In the genomic region with DNA sequence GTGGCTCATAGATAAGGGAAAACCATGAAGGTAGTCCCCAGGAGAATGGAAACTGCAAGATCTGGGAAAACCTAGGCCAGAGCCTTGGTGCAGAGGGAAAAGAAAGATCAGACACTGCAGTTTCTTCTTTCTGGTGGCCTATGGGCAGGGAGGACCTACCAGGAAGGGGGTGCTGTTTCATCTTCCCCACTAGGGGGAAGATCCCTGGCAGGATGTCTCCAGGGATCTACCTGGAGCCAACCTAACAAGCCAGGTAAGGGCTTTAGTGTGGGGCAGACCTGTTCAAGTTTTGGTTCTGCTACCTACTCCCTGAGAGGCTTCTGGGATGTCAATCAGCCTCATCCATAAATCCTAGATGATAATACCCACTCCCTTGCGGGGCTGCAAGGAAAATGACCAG, we compare ENCODE assay signal across 18 cellular contexts. TPM values are rescaled to one million over a fixed set of nuclear protein-coding genes. Genes with fewer than 3 reads are reported as not detected.
DNase-seq lines count a peak whose midpoint lies in the region; ATAC-seq and TF ChIP-seq lines count a peak whose summit lies in the region.
"Had no signal": no experiment of that assay in that cellular context is flagged by ENCODE, and none has a peak within 500 bp of the region (broad histone marks: within the 10 kb centered on the region; RNA-seq: fewer than 3 reads in every experiment).

No MANE protein-coding gene starts in this region.

- in situ Hi-C loops in astrocyte of the spinal cord (cut with HindIII; ENCODE audit: low sequenced_read_pairs): no loop called here

- TF ChIP-seq CTCF in BE2C (IDR thresholded peaks at IDR 0.05; ENCODE audit: low read depth, low read length) (peak; percentile 17; the same call in 1 of the 2 replicates), HFF-Myc (IDR thresholded peaks at IDR 0.05; ENCODE audit: low read depth, low read length, missing control alignments) (peak; percentile 25), astrocyte of the spinal cord (IDR thresholded peaks at IDR 0.05; ENCODE audit: low read depth, low read length) (peak; percentile 37)

- DNase-seq in BE2C (no peak), HFF-Myc (ENCODE audit: extremely low read depth, low read depth) (no peak), astrocyte of the spinal cord (ENCODE audit: low read depth, low spot score) (no peak), iPS-NIHi7 (ENCODE audit: extremely low spot score) (peak; percentile 58), EL (no peak), NCI-H128 (lab: John Stamatoyannopoulos, UW; ENCODE audit: unreplicated experiment) (no peak)
- DNase-seq: activated naive CD4-positive, alpha-beta T cell treated with anti-CD3 and anti-CD28 coated beads, Interleukin-2, amount 10 ng/mL, durations not matched to agents 7 days and 5 days; AML-193; cerebellar nuclear complex; midbrain; NCI-H1105; Right ventricle myocardium superior; stimulated activated CD4-positive, alpha-beta T cell treated with anti-CD3 and anti-CD28 coated beads, Interleukin-2, amount 100 ng/mL, for 48 hours; stimulated activated naive B cell treated with anti-CD40 and anti-IgM and Interleukin-4, amounts not matched to agents 10 μg/mL and 1 μg/mL and 100 μg/mL, for 72 hours had no signal

- ATAC-seq in HG02763 (IDR thresholded peaks at IDR 0.05; ENCODE audit: unreplicated experiment): no peak
- ATAC-seq in HG02588 (IDR thresholded peaks at IDR 0.05; ENCODE audit: unreplicated experiment): no peak
- ATAC-seq: stimulated activated naive B cell treated with anti-CD40 and anti-IgM and Interleukin-4, amounts not matched to agents 10 μg/mL and 1 μg/mL and 100 μg/mL, for 72 hours had no signal

- no peaks in the 10 kb centered on the region for H3K9me3 ChIP-seq in BE2C
- H3K9me3 ChIP-seq: esophagus muscularis mucosa, HAP-1 had no signal

- H3K27me3 ChIP-seq in BE2C: no peaks in the 10 kb centered on the region
- H3K27me3 ChIP-seq: esophagus muscularis mucosa had no signal

- no peak overlapping the region for H3K4me3 ChIP-seq in BE2C (ENCODE audit: low read depth, low read length)
- H3K4me3 ChIP-seq in HFF-Myc (replicated peaks; ENCODE audit: low read depth, low read length): no peak overlapping the region
- no peak overlapping the region for H3K4me3 ChIP-seq in astrocyte of the spinal cord (ENCODE audit: low read depth, low read length)
- H3K4me3 ChIP-seq: esophagus muscularis mucosa, HAP-1 had no signal

- H3K36me3 ChIP-seq in BE2C: no peaks in the 10 kb centered on the region
- H3K36me3 ChIP-seq: HAP-1 had no signal

- peaks cover 6% of the 10 kb centered on the region; the same call in 1 of the 2 replicates for H3K4me1 ChIP-seq in BE2C

RNA-seq across cellular contexts. Expression of gene TOM1L2, which starts 21.4 kb away (rescaled TPM):
- 15.8 TPM for polyA plus RNA-seq in BE2C (2012; ENCODE audit: insufficient read depth, insufficient read length, low read depth)

RNA-seq across cellular contexts. Expression of gene DRC3, which starts 21.9 kb away (rescaled TPM):
- 7.0 TPM for polyA plus RNA-seq in BE2C (2012; ENCODE audit: insufficient read depth, insufficient read length, low read depth)
